ENCODE assay signal across 1 cellular context in the genomic region with DNA sequence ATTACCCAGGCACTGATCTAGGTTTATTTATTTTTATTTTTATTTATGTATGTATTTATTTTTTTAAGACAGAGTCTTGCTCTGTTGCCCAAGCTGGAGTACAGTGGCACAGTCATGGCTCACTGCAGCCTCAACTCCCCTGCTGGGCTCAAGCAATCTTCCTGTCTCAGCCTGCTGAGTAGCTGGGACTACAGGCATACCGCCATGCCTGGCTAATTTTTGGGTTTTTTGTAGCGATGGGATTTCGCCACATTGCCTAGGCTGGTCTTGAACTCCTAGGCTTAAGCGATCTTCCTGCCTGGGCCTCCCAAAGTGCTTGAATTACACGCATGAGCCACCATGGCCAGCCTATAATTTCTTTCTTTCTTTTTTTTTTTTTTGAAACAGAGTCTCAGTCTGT.
A peak's percentile ranks its signal among the peaks of the same experiment; 100 is the strongest.
TF ChIP-seq lines count a peak whose summit lies in the region.

No MANE protein-coding gene starts in this region.

TF ChIP-seq in HepG2, 621 proteins besides CTCF, POLR2A, EP300 and RAD21:
- TF ChIP-seq, protein P1, sequence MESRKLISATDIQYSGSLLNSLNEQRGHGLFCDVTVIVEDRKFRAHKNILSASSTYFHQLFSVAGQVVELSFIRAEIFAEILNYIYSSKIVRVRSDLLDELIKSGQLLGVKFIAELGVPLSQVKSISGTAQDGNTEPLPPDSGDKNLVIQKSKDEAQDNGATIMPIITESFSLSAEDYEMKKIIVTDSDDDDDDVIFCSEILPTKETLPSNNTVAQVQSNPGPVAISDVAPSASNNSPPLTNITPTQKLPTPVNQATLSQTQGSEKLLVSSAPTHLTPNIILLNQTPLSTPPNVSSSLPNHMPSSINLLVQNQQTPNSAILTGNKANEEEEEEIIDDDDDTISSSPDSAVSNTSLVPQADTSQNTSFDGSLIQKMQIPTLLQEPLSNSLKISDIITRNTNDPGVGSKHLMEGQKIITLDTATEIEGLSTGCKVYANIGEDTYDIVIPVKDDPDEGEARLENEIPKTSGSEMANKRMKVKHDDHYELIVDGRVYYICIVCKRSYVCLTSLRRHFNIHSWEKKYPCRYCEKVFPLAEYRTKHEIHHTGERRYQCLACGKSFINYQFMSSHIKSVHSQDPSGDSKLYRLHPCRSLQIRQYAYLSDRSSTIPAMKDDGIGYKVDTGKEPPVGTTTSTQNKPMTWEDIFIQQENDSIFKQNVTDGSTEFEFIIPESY (CRISPR knock-in tag; IDR thresholded peaks at IDR 0.05) = peak; percentile 67
- no peak for TF ChIP-seq TMF1 (CRISPR knock-in tag; IDR thresholded peaks at IDR 0.05; ENCODE audit: low read depth)
